Comparison of ENCODE assay signal across 14 cellular contexts in the genomic region with DNA sequence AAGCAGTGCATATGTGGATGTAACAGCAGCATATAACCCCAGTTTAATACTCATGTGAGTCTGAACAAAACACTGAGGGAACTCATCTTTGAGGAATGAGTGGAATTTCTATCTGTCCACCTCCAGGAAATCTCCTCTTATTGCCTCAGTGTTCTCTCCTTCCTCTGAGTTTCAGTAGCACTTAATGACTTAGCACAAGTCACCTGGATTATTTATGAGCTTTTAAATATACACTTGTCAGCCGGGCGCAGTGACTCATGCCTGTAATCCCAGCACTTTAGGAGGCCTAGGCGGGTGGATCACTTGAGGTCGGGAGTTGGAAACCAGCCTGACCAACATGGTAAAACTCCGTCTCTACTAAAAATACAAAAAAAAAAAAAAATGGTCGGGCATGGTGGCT. TPM values are rescaled to one million over a fixed set of nuclear protein-coding genes. Genes with fewer than 3 reads are reported as not detected.
DNase-seq lines count a peak whose midpoint lies in the region; ATAC-seq and TF ChIP-seq lines count a peak whose summit lies in the region.
"Had no signal": no experiment of that assay in that cellular context is flagged by ENCODE, and none has a peak within 500 bp of the region (broad histone marks: within the 10 kb centered on the region; RNA-seq: fewer than 3 reads in every experiment).

No MANE protein-coding gene starts in this region.

- no peak overlapping the region for H3K4me3 Mint-ChIP-seq in progenitor cell of endocrine pancreas (ENCODE audit: low read depth)
- H3K4me3 Mint-ChIP-seq: activated naive CD8-positive, alpha-beta T cell had no signal

- no peak for TF ChIP-seq CTCF in progenitor cell of endocrine pancreas (IDR thresholded peaks at IDR 0.05; ENCODE audit: unreplicated experiment)

- peaks cover 5% of the 10 kb centered on the region for H3K36me3 Mint-ChIP-seq in progenitor cell of endocrine pancreas (ENCODE audit: insufficient read depth)

- H3K27me3 Mint-ChIP-seq in progenitor cell of endocrine pancreas, result no peaks in the 10 kb centered on the region

- H3K27ac ChIP-seq in epithelial cell of prostate, result peak overlapping the region; percentile 91
- H3K27ac ChIP-seq: heart right ventricle, VCaP had no signal

- H3K4me1 Mint-ChIP-seq in progenitor cell of endocrine pancreas (ENCODE audit: low read depth), result peaks cover 23% of the 10 kb centered on the region

- peaks cover 7% of the 10 kb centered on the region for H3K9me3 Mint-ChIP-seq in progenitor cell of endocrine pancreas (ENCODE audit: low read depth)

- DNase-seq in EL, result peak; percentile 95
- peak; percentile 37 for DNase-seq in NCI-H460 (ENCODE audit: extremely low read depth, low read depth)
- DNase-seq in epithelial cell of prostate (ENCODE audit: low read depth, low spot score), result peak; percentile 95
- DNase-seq in progenitor cell of endocrine pancreas (ENCODE audit: low spot score, unreplicated experiment), result no peak
- no peak for DNase-seq in amygdala (lab: John Stamatoyannopoulos, UW)
- DNase-seq in occipital lobe (lab: John Stamatoyannopoulos, UW), result no peak
- DNase-seq: heart right ventricle; NCI-H748 treated with DMSO at 0.1 percent for 48 hours; pancreas; stimulated activated CD8-positive, alpha-beta memory T cell treated with anti-CD3 and anti-CD28 coated beads, Interleukin-4, amount 100 ng/mL, for 48 hours had no signal

- ATAC-seq in HG03135 (IDR thresholded peaks at IDR 0.05; ENCODE audit: unreplicated experiment), result no peak
- ATAC-seq in HG03097 (IDR thresholded peaks at IDR 0.05; ENCODE audit: low FRiP score, unreplicated experiment), result no peak
- ATAC-seq: heart right ventricle had no signal

- peak overlapping the region; percentile 84 for H3K27ac Mint-ChIP-seq in progenitor cell of endocrine pancreas
- H3K27ac Mint-ChIP-seq: activated naive CD8-positive, alpha-beta T cell had no signal

RNA-seq across cellular contexts. Expression of a gene that starts 4.3 kb away (rescaled TPM):
- 8.2 and 11.0 TPM in 2 replicates for total RNA-seq in NCI-H460 (2014; rRNA removed; shearing (Covaris generic))
- polyA plus RNA-seq in NCI-H460 (2014; cell fraction: nucleus; rRNA removed), result 30.5 and 34.4 TPM in 2 replicates
- total RNA-seq in progenitor cell of endocrine pancreas (16.7 and 19.6 TPM in 2 replicates), occipital lobe (21.5 TPM)

RNA-seq across cellular contexts. Expression of a gene that starts 25.8 kb away (rescaled TPM):
- total RNA-seq in NCI-H460 (2014; rRNA removed; shearing (Covaris generic)), result 22.6 and 24.4 TPM in 2 replicates
- polyA plus RNA-seq in NCI-H460 (2014; cell fraction: nucleus; rRNA removed), result 15.4 and 20.1 TPM in 2 replicates
- total RNA-seq in progenitor cell of endocrine pancreas (99.6 and 101 TPM in 2 replicates), occipital lobe (62.5 TPM)

Comparison
In these comparisons a context has a peak if more than half of its experiments do, and no peak if none do; other contexts are left out.
1. DNase-seq: peak in EL (single experiment), NCI-H460 (single experiment) and epithelial cell of prostate (single experiment); none in progenitor cell of endocrine pancreas (single experiment), amygdala (0 of 56) and occipital lobe (single experiment).